Comparison of ENCODE assay signal across 8 cellular contexts in genomic region chr1:155084722-155085503, GRCh38. TPM values are rescaled to one million over a fixed set of nuclear protein-coding genes. Genes with fewer than 3 reads are reported as not detected.
A peak's percentile ranks its signal among the peaks of the same experiment; 100 is the strongest.
DNase-seq lines count a peak whose midpoint lies in the region; ATAC-seq and TF ChIP-seq lines count a peak whose summit lies in the region.

No MANE protein-coding gene starts in this region.

- H3K27ac ChIP-seq in right cardiac atrium (ENCODE audit: low read length) = peak overlapping the region; percentile 89
- H3K27ac ChIP-seq in uterus = peak overlapping the region; percentile 84 to 91

- peak; percentile 86 to 99 (median 96) for TF ChIP-seq CTCF in uterus (IDR thresholded peaks at IDR 0.05)

- H3K9me3 ChIP-seq in T-helper 17 cell (ENCODE audit: control insufficient read depth, low read length, poor library complexity, severe bottlenecking) (no peaks in the 10 kb centered on the region), right cardiac atrium (ENCODE audit: control insufficient read depth, low read length) (no peaks in the 10 kb centered on the region), uterus (no peaks in the 10 kb centered on the region)

- intact Hi-C loops in right cardiac atrium (cut with DNase I) = loop anchor here in 1 of 4 donors (5.0 kb wide), 1 partner anchor 38 kb away; no protein-coding TSS in a partner anchor
- intact Hi-C loops in uterus (cut with DNase I; ENCODE audit: low total_unique reads) = no loop called here

- peaks cover 3% of the 10 kb centered on the region for H3K4me1 ChIP-seq in right cardiac atrium (ENCODE audit: control insufficient read depth, insufficient read depth, low read length)
- H3K4me1 ChIP-seq in uterus = peaks cover 7 to 33% of the 10 kb centered on the region in 2 donors

- peak; percentile 37 to 46 for TF ChIP-seq POLR2A in uterus (IDR thresholded peaks at IDR 0.05)

- peak; percentile 98 for DNase-seq in NCI-H1694 treated with DMSO at 0.1 percent for 48 hours (lab: John Stamatoyannopoulos, UW)
- peak; percentile 84 to 88 (median 85) for DNase-seq in T-helper 17 cell
- peak; percentile 66 to 96 (median 91) for DNase-seq in anterior cingulate cortex (lab: John Stamatoyannopoulos, UW)
- peak; percentile 93 to 98 (median 96) for DNase-seq in right cardiac atrium
- peak; percentile 80 for DNase-seq in pulmonary artery endothelial cell (ENCODE audit: low read depth, low spot score)
- DNase-seq in uterus = peak; percentile 91

- H3K4me3 Mint-ChIP-seq in T-helper 17 cell = peak overlapping the region; percentile 96

- peaks cover 37% of the 10 kb centered on the region for H3K4me1 Mint-ChIP-seq in T-helper 17 cell

- H3K36me3 ChIP-seq in uterus = no peaks in the 10 kb centered on the region

- peak; percentile 79 for ATAC-seq in GM18498 (IDR thresholded peaks at IDR 0.05; ENCODE audit: unreplicated experiment)
- ATAC-seq in HG02943 (IDR thresholded peaks at IDR 0.05; ENCODE audit: low read depth, unreplicated experiment) = peak; percentile 75
- ATAC-seq in T-helper 17 cell = peak; percentile 81
- ATAC-seq in right cardiac atrium = peak; percentile 91 to 92

- peaks cover 4% of the 10 kb centered on the region for H3K36me3 Mint-ChIP-seq in T-helper 17 cell (ENCODE audit: low read depth)

- H3K27me3 ChIP-seq in right cardiac atrium (ENCODE audit: control insufficient read depth, insufficient read depth) (no peaks in the 10 kb centered on the region), uterus (peaks cover 38 to 41% of the 10 kb centered on the region in 2 donors)

- H3K27ac Mint-ChIP-seq in T-helper 17 cell = peak overlapping the region; percentile 91

- peak overlapping the region; percentile 76 for H3K4me3 ChIP-seq in right cardiac atrium (ENCODE audit: low read length)
- H3K4me3 ChIP-seq in uterus = peak overlapping the region; percentile 60 to 74

- WGBS in right cardiac atrium = under 1% methylated on average over 67 of the region's 67 CpGs

- peaks cover 23% of the 10 kb centered on the region for H3K27me3 Mint-ChIP-seq in T-helper 17 cell

RNA-seq across cellular contexts. Expression of gene EFNA3, which starts 6.3 kb away (rescaled TPM):
- total RNA-seq in T-helper 17 cell (1 to 10 TPM in 1 of 2 donors, under 1 TPM in 1; 0.29 to 1.3 TPM), right cardiac atrium (1 to 10 TPM in 3 of 4 donors, under 1 TPM in 1; 0.78 to 1.9 (median 1.2) TPM), pulmonary artery endothelial cell (1.2 and 1.9 TPM in 2 replicates), uterus (1 to 10 TPM in 3 of 4 donors, not detected in 1; 3.2 to 7.6 (median 3.3) TPM)
- polyA plus RNA-seq in right cardiac atrium = 1.1 TPM

RNA-seq across cellular contexts. Expression of gene EFNA4, which starts 21.4 kb away (rescaled TPM):
- 1 to 10 TPM; 2.6 to 4.9 TPM for total RNA-seq in T-helper 17 cell
- total RNA-seq in right cardiac atrium = 1 to 10 TPM; 3.3 to 4.2 (median 3.7) TPM
- polyA plus RNA-seq in right cardiac atrium = 3.0 TPM
- total RNA-seq in pulmonary artery endothelial cell = 6.5 and 10.9 TPM in 2 replicates
- total RNA-seq in uterus = 1 to 10 TPM in 2 of 4 donors, not detected in 2; 8.0 to 8.4 TPM

RNA-seq across cellular contexts. Expression of gene ADAM15, which starts 33.8 kb away (rescaled TPM):
- total RNA-seq in T-helper 17 cell (10 to 100 TPM; 30.3 to 33.8 TPM), right cardiac atrium (100 to 1,000 TPM in 1 of 4 donors, 10 to 100 TPM in 3; 51.2 to 106 (median 63.6) TPM), pulmonary artery endothelial cell (265 and 328 TPM in 2 replicates), uterus (100 to 1,000 TPM in 3 of 4 donors, 10 to 100 TPM in 1; 58.6 to 270 (median 153) TPM)
- polyA plus RNA-seq in right cardiac atrium = 68.4 TPM

RNA-seq across cellular contexts. Expression of gene EFNA1, which starts 42.8 kb away (rescaled TPM):
- 1 to 10 TPM in 1 of 2 donors, not detected in 1; 1.0 TPM for total RNA-seq in T-helper 17 cell
- 10 to 100 TPM; 25.4 to 41.4 (median 36.4) TPM for total RNA-seq in right cardiac atrium
- 28.8 TPM for polyA plus RNA-seq in right cardiac atrium
- 53.3 and 57.0 TPM in 2 replicates for total RNA-seq in pulmonary artery endothelial cell
- total RNA-seq in uterus = 10 to 100 TPM; 22.3 to 58.5 (median 36.5) TPM

RNA-seq across cellular contexts. Expression of gene SLC50A1, which starts 50.7 kb away (rescaled TPM):
- total RNA-seq in T-helper 17 cell (10 to 100 TPM; 25.6 to 27.8 TPM), right cardiac atrium (10 to 100 TPM in 2 of 4 donors, 1 to 10 TPM in 2; 8.1 to 10.1 (median 9.3) TPM), pulmonary artery endothelial cell (24.1 and 40.8 TPM in 2 replicates), uterus (10 to 100 TPM in 3 of 4 donors, under 1 TPM in 1; 0.26 to 24.0 (median 21.8) TPM)
- polyA plus RNA-seq in right cardiac atrium = 13.6 TPM

Comparison
In these comparisons a context has a peak if more than half of its experiments do, and no peak if none do; other contexts are left out.
1. Peak in every context shown above with its lines: DNase-seq, ATAC-seq, H3K4me3 ChIP-seq and H3K27ac ChIP-seq.